In the genomic region with DNA sequence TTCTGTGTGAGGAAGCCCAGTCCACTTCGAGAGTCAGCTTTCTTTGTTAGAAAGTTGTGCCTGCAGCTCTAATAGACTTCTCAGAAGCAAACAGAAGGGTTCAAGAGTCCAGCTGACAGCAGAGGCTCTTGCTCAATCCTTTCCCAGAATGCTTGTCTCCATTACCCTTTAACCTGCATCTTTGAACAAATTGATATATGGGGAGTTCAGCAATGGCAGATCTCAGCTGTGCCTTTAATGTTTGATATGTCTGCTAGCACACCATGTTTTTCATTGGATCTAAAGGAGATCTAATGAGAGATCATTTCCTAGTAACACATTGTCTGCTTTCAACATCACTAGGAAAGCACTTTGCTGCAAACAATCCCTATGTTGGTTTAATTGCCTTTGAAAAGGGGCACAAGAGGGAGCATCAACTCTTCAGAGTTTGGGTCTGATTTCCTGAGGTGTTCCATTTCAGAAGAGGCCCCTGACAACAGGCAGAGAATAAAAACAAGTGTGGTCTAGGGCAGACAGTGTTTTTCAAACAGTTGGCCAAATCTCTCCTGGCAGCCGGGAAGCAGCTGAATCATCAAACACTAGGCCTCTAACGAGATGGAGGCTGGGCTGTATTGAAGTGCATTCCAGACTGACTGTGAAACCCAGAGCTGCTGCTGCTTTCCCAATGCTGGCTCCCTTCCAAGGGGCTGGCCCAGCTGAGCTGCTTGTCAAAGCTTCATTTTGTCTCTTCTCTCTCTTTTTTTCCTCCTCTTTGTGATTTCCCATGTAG, we compare ENCODE assay signal across 8 cellular contexts. TPM values are rescaled to one million over a fixed set of nuclear protein-coding genes. Genes with fewer than 3 reads are reported as not detected.
DNase-seq lines count a peak whose midpoint lies in the region; ATAC-seq, FAIRE-seq and TF ChIP-seq lines count a peak whose summit lies in the region.

No MANE protein-coding gene starts in this region.

- DNase-seq in ELF-1 (ENCODE audit: low read depth, low spot score) (peak; percentile 89), NCI-H2227 treated with DMSO at 0.1 percent for 48 hours (lab: John Stamatoyannopoulos, UW) (peak; percentile 45), bronchial epithelial cell (ENCODE audit: low read depth) (peak; percentile 83), NCI-H526 (lab: John Stamatoyannopoulos, UW) (no peak), D341Med (ENCODE audit: low spot score) (no peak)

- peak overlapping the region in 18 of 21 experiments; percentile 1 to 77 (median 55) for H3K27ac ChIP-seq in skin epidermis

- no peak for ATAC-seq in GM19395 (IDR thresholded peaks at IDR 0.05; ENCODE audit: unreplicated experiment)

- H3K27me3 ChIP-seq in bronchial epithelial cell (ENCODE audit: control insufficient read depth, insufficient read depth, low read length): no peaks in the 10 kb centered on the region

- H3K4me3 ChIP-seq in bronchial epithelial cell (ENCODE audit: low read depth, low read length) (no peak overlapping the region), skin epidermis (no peak overlapping the region)

- FAIRE-seq in bronchial epithelial cell (lab: Jason Lieb, UNC) (peak; percentile 73), islet of Langerhans (lab: Jason Lieb, UNC) (peak; percentile 97)

- H3K36me3 ChIP-seq in bronchial epithelial cell (ENCODE audit: control insufficient read depth, insufficient read depth, low read length): no peaks in the 10 kb centered on the region

- no peak for TF ChIP-seq CTCF in bronchial epithelial cell (IDR thresholded peaks at IDR 0.05; ENCODE audit: insufficient read depth, low read length, severe bottlenecking)

RNA-seq across cellular contexts. Expression of gene LUZP4, which starts 55.6 kb away (rescaled TPM):
- total RNA-seq in bronchial epithelial cell: not detected in 2 replicates

Comparison
In these comparisons a context has a peak if more than half of its experiments do, and no peak if none do; other contexts are left out.
1. DNase-seq: peak in ELF-1 (single experiment), NCI-H2227 treated with DMSO at 0.1 percent for 48 hours (single experiment) and bronchial epithelial cell (single experiment); none in NCI-H526 (0 of 2) and D341Med (single experiment).